In genomic region chr11:35039076-35039475, GRCh38 we compare ENCODE assay signal across 21 cellular contexts.
A peak's percentile ranks its signal among the peaks of the same experiment; 100 is the strongest.
DNase-seq lines count a peak whose midpoint lies in the region; ATAC-seq and TF ChIP-seq lines count a peak whose summit lies in the region.
"Had no signal": no experiment of that assay in that cellular context is flagged by ENCODE, and none has a peak within 500 bp of the region (broad histone marks: within the 10 kb centered on the region; RNA-seq: fewer than 3 reads in every experiment).

No MANE protein-coding gene starts in this region.

- TF ChIP-seq EP300 in stomach (IDR thresholded peaks at IDR 0.05), result no peak

- H3K27ac Mint-ChIP-seq in CD4-positive, CD25-positive, alpha-beta regulatory T cell, result peak overlapping the region; percentile 1 to 99 (median 92)
- H3K27ac Mint-ChIP-seq: dendritic cell treated with granulocyte-macrophage colony-stimulating factor and Interleukin-4, amounts not matched to agents 40 ng/mL and 50 ng/mL, for 4 days; neural progenitor cell; progenitor cell of endocrine pancreas had no signal

- no peaks in the 10 kb centered on the region for H3K36me3 Mint-ChIP-seq in CD4-positive, CD25-positive, alpha-beta regulatory T cell
- H3K36me3 Mint-ChIP-seq: neural progenitor cell had no signal

- H3K4me3 ChIP-seq in CD4-positive, CD25-positive, alpha-beta regulatory T cell (ENCODE audit: low read depth, low read length), result no peak overlapping the region
- H3K4me3 ChIP-seq in RWPE2 (ENCODE audit: severe bottlenecking), result no peak overlapping the region
- no peak overlapping the region for H3K4me3 ChIP-seq in fibroblast of villous mesenchyme (ENCODE audit: low read depth, low read length)
- H3K4me3 ChIP-seq in smooth muscle cell, result no peak overlapping the region
- no peak overlapping the region for H3K4me3 ChIP-seq in stomach
- H3K4me3 ChIP-seq: hepatocyte, neural progenitor cell, sigmoid colon, tibial artery had no signal

- peaks cover 0 to 1% (median 0%) of the 10 kb centered on the region in 7 donors for H3K9me3 Mint-ChIP-seq in CD4-positive, CD25-positive, alpha-beta regulatory T cell
- H3K9me3 Mint-ChIP-seq: neural progenitor cell had no signal

- 77% methylated on average over 3 of the region's 3 CpGs for WGBS in smooth muscle cell (ENCODE audit: low lambda C conversion rate)
- 89 to 93% (median 92%) methylated on average over 3 of the region's 3 CpGs for WGBS in stomach, 5 donors

- no peak overlapping the region for H2AFZ ChIP-seq in smooth muscle cell (ENCODE audit: low read depth)
- H2AFZ ChIP-seq: hepatocyte, neural progenitor cell had no signal

- TF ChIP-seq CTCF in RWPE2 (IDR thresholded peaks at IDR 0.05; ENCODE audit: poor library complexity, severe bottlenecking) (no peak), fibroblast of villous mesenchyme (IDR thresholded peaks at IDR 0.05; ENCODE audit: insufficient read depth, low read depth, low read length) (no peak), smooth muscle cell (IDR thresholded peaks at IDR 0.05; ENCODE audit: borderline replicate concordance, insufficient read depth, poor library complexity, severe bottlenecking) (no peak), stomach (IDR thresholded peaks at IDR 0.05) (no peak)

- intact Hi-C loops in stomach (cut with DNase I; ENCODE audit: low total_unique reads), result no loop called here

- H3K36me3 ChIP-seq in CD4-positive, CD25-positive, alpha-beta regulatory T cell (ENCODE audit: control insufficient read depth, insufficient read depth, low read length), result no peaks in the 10 kb centered on the region
- H3K36me3 ChIP-seq in RWPE2 (ENCODE audit: low read depth) (no peaks in the 10 kb centered on the region), smooth muscle cell (ENCODE audit: low read depth) (no peaks in the 10 kb centered on the region), stomach (no peaks in the 10 kb centered on the region)
- H3K36me3 ChIP-seq: neural progenitor cell, sigmoid colon, tibial artery had no signal

- TF ChIP-seq POLR2A in stomach (IDR thresholded peaks at IDR 0.05), result no peak

- no peak for ATAC-seq in CD4-positive, CD25-positive, alpha-beta regulatory T cell (ENCODE audit: low read depth in 2 of 2)
- ATAC-seq in RWPE2 (ENCODE audit: low read depth), result peak; percentile 17; the same call in 1 of the 3 replicates
- ATAC-seq: left ventricle myocardium superior had no signal

- H3K27me3 Mint-ChIP-seq in CD4-positive, CD25-positive, alpha-beta regulatory T cell, result no peaks in the 10 kb centered on the region
- H3K27me3 Mint-ChIP-seq: dendritic cell treated with granulocyte-macrophage colony-stimulating factor and Interleukin-4, amounts not matched to agents 40 ng/mL and 50 ng/mL, for 4 days had no signal

- H3K4me2 ChIP-seq in smooth muscle cell, result no peak overlapping the region
- H3K4me2 ChIP-seq: hepatocyte, neural progenitor cell had no signal

- H3K27me3 ChIP-seq in CD4-positive, CD25-positive, alpha-beta regulatory T cell (ENCODE audit: control insufficient read depth, insufficient read depth, low read length), result no peaks in the 10 kb centered on the region
- H3K27me3 ChIP-seq in RWPE2 (ENCODE audit: insufficient read depth, poor library complexity, severe bottlenecking), result no peaks in the 10 kb centered on the region
- no peaks in the 10 kb centered on the region for H3K27me3 ChIP-seq in smooth muscle cell (ENCODE audit: low read depth)
- no peaks in the 10 kb centered on the region for H3K27me3 ChIP-seq in stomach
- H3K27me3 ChIP-seq: hepatocyte, neural progenitor cell, sigmoid colon, tibial artery had no signal

- H3K79me2 ChIP-seq in smooth muscle cell (ENCODE audit: low read depth), result no peaks in the 10 kb centered on the region
- H3K79me2 ChIP-seq: hepatocyte had no signal

- no peaks in the 10 kb centered on the region for H3K9me3 ChIP-seq in CD4-positive, CD25-positive, alpha-beta regulatory T cell (ENCODE audit: control insufficient read depth in 2 of 2, low read length in 2 of 2)
- H3K9me3 ChIP-seq in RWPE2 (ENCODE audit: severe bottlenecking) (no peaks in the 10 kb centered on the region), smooth muscle cell (replicated peaks; ENCODE audit: low read depth) (no peaks in the 10 kb centered on the region), stomach (no peaks in the 10 kb centered on the region)
- H3K9me3 ChIP-seq: sigmoid colon, tibial artery had no signal

- peaks cover 47% of the 10 kb centered on the region for H3K4me1 ChIP-seq in CD4-positive, CD25-positive, alpha-beta regulatory T cell (ENCODE audit: control insufficient read depth, insufficient read depth, low read length, poor library complexity, severe bottlenecking)
- H3K4me1 ChIP-seq in RWPE2 (ENCODE audit: insufficient read depth, poor library complexity, severe bottlenecking) (peaks cover 45% of the 10 kb centered on the region), smooth muscle cell (ENCODE audit: low read depth) (no peaks in the 10 kb centered on the region), stomach (peaks cover 0 to 21% (median 5%) of the 10 kb centered on the region in 4 donors)
- H3K4me1 ChIP-seq: neural progenitor cell had no signal

- no peaks in the 10 kb centered on the region for H3F3A ChIP-seq in smooth muscle cell (ENCODE audit: low read depth)

- H3K27ac ChIP-seq in CD4-positive, CD25-positive, alpha-beta regulatory T cell (ENCODE audit: insufficient read depth, low read length, poor library complexity, severe bottlenecking), result no peak overlapping the region
- H3K27ac ChIP-seq in RWPE2 (ENCODE audit: poor library complexity, severe bottlenecking) (peak overlapping the region; percentile 91), smooth muscle cell (ENCODE audit: low read depth) (no peak overlapping the region), stomach (no peak overlapping the region)
- H3K27ac ChIP-seq: hepatocyte, neural progenitor cell, sigmoid colon, tibial artery had no signal

- peaks cover 0 to 63% (median 32%) of the 10 kb centered on the region in 4 donors for H3K4me1 Mint-ChIP-seq in CD4-positive, CD25-positive, alpha-beta regulatory T cell
- H3K4me1 Mint-ChIP-seq: neural progenitor cell had no signal

- DNase-seq in CD4-positive, CD25-positive, alpha-beta regulatory T cell, result no peak
- DNase-seq in EL (peak; percentile 22), RWPE2 (ENCODE audit: low spot score) (no peak), fibroblast of villous mesenchyme (ENCODE audit: low read depth) (peak; percentile 15), smooth muscle cell (lab: John Stamatoyannopoulos, UW; ENCODE audit: unreplicated experiment) (no peak), NCI-H69 (lab: John Stamatoyannopoulos, UW) (no peak), stomach (no peak), anterior cingulate cortex (lab: John Stamatoyannopoulos, UW) (no peak)
- DNase-seq: activated CD8-positive, alpha-beta memory T cell treated with anti-CD3 and anti-CD28 coated beads, Interleukin-2, amount 50 U/mL, for 48 hours; activated effector memory CD4-positive, alpha-beta T cell treated with anti-CD3 and anti-CD28 coated beads, Interleukin-2, amount 50 U/mL, for 16 hours; DMS79; Karpas-422; left ventricle myocardium superior; NCI-H187; SHP77; sigmoid colon; tibial artery had no signal

- H3K9ac ChIP-seq in smooth muscle cell (ENCODE audit: low read depth), result no peak overlapping the region
- H3K9ac ChIP-seq: neural progenitor cell had no signal

- H4K20me1 ChIP-seq in smooth muscle cell (ENCODE audit: low read depth), result no peaks in the 10 kb centered on the region

- peak overlapping the region in 2 of 4 donors; percentile 22 to 49 for H3K4me3 Mint-ChIP-seq in CD4-positive, CD25-positive, alpha-beta regulatory T cell
- H3K4me3 Mint-ChIP-seq: dendritic cell treated with granulocyte-macrophage colony-stimulating factor and Interleukin-4, amounts not matched to agents 40 ng/mL and 50 ng/mL, for 4 days; neural progenitor cell had no signal

Comparison
In these comparisons a context has a peak if more than half of its experiments do, and no peak if none do; other contexts are left out.
1. DNase-seq: peak in EL (single experiment) and fibroblast of villous mesenchyme (single experiment); none in CD4-positive, CD25-positive, alpha-beta regulatory T cell (0 of 3), RWPE2 (single experiment), smooth muscle cell (single experiment), NCI-H69 (single experiment), stomach (single experiment) and anterior cingulate cortex (0 of 58).